In the genomic region with DNA sequence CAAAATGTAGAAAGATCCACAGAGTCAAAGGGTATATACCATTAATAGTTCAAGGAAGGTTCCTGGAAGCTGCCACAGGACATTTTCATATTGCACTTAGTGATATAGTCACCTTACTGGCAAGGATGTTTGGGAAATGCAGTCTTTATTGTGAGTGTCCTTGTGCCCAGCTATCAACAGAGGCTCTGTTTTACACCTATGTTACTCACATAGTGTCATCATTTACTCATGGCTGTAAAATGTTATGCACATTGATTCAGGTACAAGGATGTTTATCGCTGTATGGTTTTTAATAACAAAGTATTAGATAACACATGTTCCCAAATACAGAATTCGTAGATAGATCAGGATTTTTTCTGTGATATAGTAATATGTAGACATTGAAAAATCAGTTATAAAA, we compare ENCODE assay signal across 25 cellular contexts. TPM values are rescaled to one million over a fixed set of nuclear protein-coding genes. Genes with fewer than 3 reads are reported as not detected.
DNase-seq lines count a peak whose midpoint lies in the region; ATAC-seq, FAIRE-seq and TF ChIP-seq lines count a peak whose summit lies in the region.
"Had no signal": no experiment of that assay in that cellular context is flagged by ENCODE, and none has a peak within 500 bp of the region (broad histone marks: within the 10 kb centered on the region; RNA-seq: fewer than 3 reads in every experiment).

No MANE protein-coding gene starts in this region.

- no peaks in the 10 kb centered on the region for H3F3A ChIP-seq in PC-3 (ENCODE audit: low read length, unreplicated experiment)
- H3F3A ChIP-seq in GM23338 (replicated peaks; ENCODE audit: low read depth) = no peaks in the 10 kb centered on the region

- H3K36me3 ChIP-seq in PC-3 (ENCODE audit: low read depth, low read length) (no peaks in the 10 kb centered on the region), bronchial epithelial cell (ENCODE audit: control insufficient read depth, insufficient read depth, low read length) (no peaks in the 10 kb centered on the region), keratinocyte (ENCODE audit: control insufficient read depth in 2 of 2, extremely low read depth in 1 of 2, insufficient read depth in 2 of 2, low read length in 2 of 2) (no peaks in the 10 kb centered on the region), small intestine (ENCODE audit: control insufficient read depth in 2 of 2, insufficient read depth in 2 of 2, low read length in 2 of 2) (no peaks in the 10 kb centered on the region), GM23338 (ENCODE audit: insufficient read depth) (no peaks in the 10 kb centered on the region), endodermal cell (ENCODE audit: control insufficient read depth, insufficient read depth, low read length) (no peaks in the 10 kb centered on the region)
- H3K36me3 ChIP-seq: BE2C; BLaER1 treated with 17β-estradiol and CSF1 and Interleukin-3, amounts not matched to agents 10 nM and 100 nM had no signal

- no peak overlapping the region for H3K9ac ChIP-seq in PC-3 (ENCODE audit: low read length)
- no peak overlapping the region for H3K9ac ChIP-seq in keratinocyte (ENCODE audit: control insufficient read depth, extremely low read depth, insufficient read depth, low read length)
- no peak overlapping the region for H3K9ac ChIP-seq in endodermal cell (ENCODE audit: extremely low read depth, low read length, poor library complexity, severe bottlenecking)
- H3K9ac ChIP-seq: BLaER1 treated with 17β-estradiol and CSF1 and Interleukin-3, amounts not matched to agents 10 nM and 100 nM had no signal

- H3K4me1 Mint-ChIP-seq in GM23338 = no peaks in the 10 kb centered on the region
- H3K4me1 Mint-ChIP-seq in endodermal cell = peaks cover 4% of the 10 kb centered on the region
- H3K4me1 Mint-ChIP-seq: CD14-positive monocyte; CD8-positive, alpha-beta memory T cell had no signal

- POLR2A ChIA-PET in PC-3 (lab: Charles Lee; ENCODE audit: unreplicated experiment) = no interaction called here

- H3K4me3 Mint-ChIP-seq in GM23338 = no peak overlapping the region
- H3K4me3 Mint-ChIP-seq in endodermal cell = no peak overlapping the region
- H3K4me3 Mint-ChIP-seq: CD14-positive monocyte; CD4-positive, alpha-beta T cell; CD8-positive, alpha-beta memory T cell had no signal

- H3K27ac Mint-ChIP-seq in GM23338 (no peak overlapping the region), endodermal cell (no peak overlapping the region)
- H3K27ac Mint-ChIP-seq: CD14-positive monocyte; CD4-positive, alpha-beta T cell; CD8-positive, alpha-beta memory T cell had no signal

- ATAC-seq in PC-3 = peak; percentile 72
- no peak for ATAC-seq in HG03432 (IDR thresholded peaks at IDR 0.05; ENCODE audit: unreplicated experiment)
- no peak for ATAC-seq in GM23338
- ATAC-seq: A549, GM12878 had no signal

- H2AFZ ChIP-seq in PC-3 (ENCODE audit: low read length) = no peak overlapping the region
- H2AFZ ChIP-seq in keratinocyte (ENCODE audit: control insufficient read depth, low read length) = no peak overlapping the region
- H2AFZ ChIP-seq in GM23338 = no peak overlapping the region

- H4K20me1 ChIP-seq in PC-3 (ENCODE audit: low read length) (no peaks in the 10 kb centered on the region), keratinocyte (ENCODE audit: control insufficient read depth, extremely low read depth, insufficient read depth, low read length) (no peaks in the 10 kb centered on the region), GM23338 (replicated peaks; ENCODE audit: insufficient read depth) (no peaks in the 10 kb centered on the region)
- H4K20me1 ChIP-seq: BLaER1 treated with 17β-estradiol and CSF1 and Interleukin-3, amounts not matched to agents 10 nM and 100 nM had no signal

- H3K36me3 Mint-ChIP-seq in GM23338 (ENCODE audit: low read depth) (0 out of 3 replicates have a peak, but pooled peaks cover 7% of the 10 kb centered on the region), endodermal cell (ENCODE audit: low read depth) (no peaks in the 10 kb centered on the region)
- H3K36me3 Mint-ChIP-seq: CD14-positive monocyte; CD8-positive, alpha-beta memory T cell had no signal

- no peaks in the 10 kb centered on the region for H3K9me3 ChIP-seq in PC-3 (ENCODE audit: low read length)
- H3K9me3 ChIP-seq in keratinocyte (ENCODE audit: control insufficient read depth, low read depth, low read length) = no peaks in the 10 kb centered on the region
- H3K9me3 ChIP-seq in small intestine (ENCODE audit: control insufficient read depth, low read depth) = no peaks in the 10 kb centered on the region
- H3K9me3 ChIP-seq in endodermal cell (ENCODE audit: control insufficient read depth, low read length) = peaks cover 14% of the 10 kb centered on the region
- H3K9me3 ChIP-seq: A549, BE2C had no signal

- H3K4me3 ChIP-seq in PC-3 (ENCODE audit: low read length) (no peak overlapping the region), bronchial epithelial cell (ENCODE audit: low read depth, low read length) (no peak overlapping the region), keratinocyte (ENCODE audit: control insufficient read depth in 2 of 3, extremely low read depth in 1 of 3, insufficient read depth in 2 of 3, low read depth in 1 of 3, low read length in 3 of 3) (no peak overlapping the region), small intestine (ENCODE audit: low read depth in 1 of 2, low read length in 2 of 2) (no peak overlapping the region), GM23338 (no peak overlapping the region), endodermal cell (ENCODE audit: low read length) (no peak overlapping the region)
- H3K4me3 ChIP-seq: A549; BLaER1 treated with 17β-estradiol and CSF1 and Interleukin-3, amounts not matched to agents 10 nM and 100 nM; GM12878 had no signal

- H3K4me1 ChIP-seq in PC-3 (ENCODE audit: insufficient read depth, low read length) (peaks cover 28% of the 10 kb centered on the region), keratinocyte (ENCODE audit: control insufficient read depth, extremely low read depth, insufficient read depth, low read length) (peaks cover 14% of the 10 kb centered on the region), small intestine (ENCODE audit: control insufficient read depth in 2 of 2, insufficient read depth in 1 of 2, low read depth in 1 of 2, low read length in 1 of 2) (peaks cover 0 to 3% of the 10 kb centered on the region in 2 donors), GM23338 (ENCODE audit: insufficient read depth) (no peaks in the 10 kb centered on the region), endodermal cell (ENCODE audit: control insufficient read depth, insufficient read depth, low read length) (no peaks in the 10 kb centered on the region)
- H3K4me1 ChIP-seq: A549; BE2C; BLaER1 treated with 17β-estradiol and CSF1 and Interleukin-3, amounts not matched to agents 10 nM and 100 nM had no signal

- H3K9me2 ChIP-seq in PC-3 (replicated peaks; ENCODE audit: low read length) (no peaks in the 10 kb centered on the region), GM23338 (ENCODE audit: insufficient read depth) (no peaks in the 10 kb centered on the region)

- BruUV-seq in PC-3 (replicated peaks; lab: Mats Ljungman, UMichigan) = no TSS peak

- H3K9me1 ChIP-seq in keratinocyte (ENCODE audit: control insufficient read depth, extremely low read depth, insufficient read depth, low read length) = no peaks in the 10 kb centered on the region

- H3K27me3 Mint-ChIP-seq in GM23338 (ENCODE audit: insufficient read depth, low read depth, poor library complexity) = no peaks in the 10 kb centered on the region
- no peaks in the 10 kb centered on the region for H3K27me3 Mint-ChIP-seq in endodermal cell (ENCODE audit: insufficient read depth)
- H3K27me3 Mint-ChIP-seq: CD4-positive, alpha-beta T cell had no signal

- intact Hi-C loops in PC-3 (cut with micrococcal nuclease) = loop anchor here (2.0 kb wide), 1 partner anchor 247 kb away; no protein-coding TSS in a partner anchor

- H3K27me3 ChIP-seq in PC-3 (ENCODE audit: low read length) (no peaks in the 10 kb centered on the region), bronchial epithelial cell (ENCODE audit: control insufficient read depth, insufficient read depth, low read length) (no peaks in the 10 kb centered on the region), keratinocyte (ENCODE audit: control insufficient read depth, extremely low read depth, insufficient read depth, low read length) (no peaks in the 10 kb centered on the region), small intestine (ENCODE audit: control insufficient read depth in 2 of 2, insufficient read depth in 2 of 2, low read length in 2 of 2) (no peaks in the 10 kb centered on the region), GM23338 (ENCODE audit: insufficient read depth) (no peaks in the 10 kb centered on the region), endodermal cell (ENCODE audit: control insufficient read depth, insufficient read depth, low read length, poor library complexity, severe bottlenecking) (no peaks in the 10 kb centered on the region)
- H3K27me3 ChIP-seq: BE2C; BLaER1 treated with 17β-estradiol and CSF1 and Interleukin-3, amounts not matched to agents 10 nM and 100 nM had no signal

- no peak for FAIRE-seq in bronchial epithelial cell (lab: Jason Lieb, UNC)
- peak; percentile 69 for FAIRE-seq in keratinocyte (lab: Jason Lieb, UNC)
- peak; percentile 15 for FAIRE-seq in small intestine (lab: Jason Lieb, UNC)
- FAIRE-seq: A549, D721Med, GM12878, H54 had no signal

- dilution Hi-C loops in keratinocyte (cut with MboI; ENCODE audit: extremely low pct_ligation_motif_present, low sequenced_read_pairs) = no loop called here

- H3K4me2 ChIP-seq in PC-3 (ENCODE audit: low read length) = no peak overlapping the region
- H3K4me2 ChIP-seq in keratinocyte (ENCODE audit: control insufficient read depth, extremely low read depth, insufficient read depth, low read depth, low read length) = no peak overlapping the region
- H3K4me2 ChIP-seq in GM23338 = no peak overlapping the region
- H3K4me2 ChIP-seq: A549; BLaER1 treated with 17β-estradiol and CSF1 and Interleukin-3, amounts not matched to agents 10 nM and 100 nM had no signal

- H3K79me2 ChIP-seq in PC-3 (ENCODE audit: low read length) = no peaks in the 10 kb centered on the region
- no peaks in the 10 kb centered on the region for H3K79me2 ChIP-seq in keratinocyte (ENCODE audit: control insufficient read depth, insufficient read depth, low read length)
- no peaks in the 10 kb centered on the region for H3K79me2 ChIP-seq in GM23338 (replicated peaks; ENCODE audit: insufficient read depth)

- H3K27ac ChIP-seq in PC-3 (ENCODE audit: low read length) (peak overlapping the region; percentile 53), keratinocyte (ENCODE audit: control insufficient read depth, insufficient read depth, low read length) (no peak overlapping the region), small intestine (ENCODE audit: low read depth in 1 of 2, low read length in 1 of 2) (no peak overlapping the region), GM23338 (ENCODE audit: low read depth) (no peak overlapping the region), endodermal cell (ENCODE audit: low read depth, low read length) (no peak overlapping the region)
- H3K27ac ChIP-seq: A549; BLaER1 treated with 17β-estradiol and CSF1 and Interleukin-3, amounts not matched to agents 10 nM and 100 nM had no signal

- H3K9me3 Mint-ChIP-seq in GM23338 (peaks cover 17% of the 10 kb centered on the region), endodermal cell (peaks cover 15% of the 10 kb centered on the region)
- H3K9me3 Mint-ChIP-seq: CD4-positive, alpha-beta T cell had no signal

- CTCF ChIA-PET in PC-3 (lab: Charles Lee) = no interaction called here

- DNase-seq in PC-3 (peak; percentile 81), bronchial epithelial cell (ENCODE audit: low read depth) (peak; percentile 61), keratinocyte (ENCODE audit: low read depth, low spot score) (no peak), small intestine (peak; percentile 57), GM23338 (ENCODE audit: low spot score) (no peak), endodermal cell (no peak)
- DNase-seq: 8988T; ACHN; AML-193; BE2C; CD4-positive, alpha-beta T cell; CD8-positive, alpha-beta memory T cell; DMS 273 treated with DMSO at 0.1 percent for 48 hours; DMS79; EL; GDM1; GOT3; HCEC 1CT had no signal

- 21 to 63% (median 33%) methylated on average over 2 of the region's 2 CpGs for WGBS in small intestine, 3 donors
- no CpG with 5 or more reads among the region's 2 CpGs for WGBS in endodermal cell (ENCODE audit: insufficient coverage in 1 of 2, insufficient read length in 1 of 2), 2 experiments

- TF ChIP-seq CTCF in PC-3 (conservative IDR thresholded peaks at IDR 0.05; ENCODE audit: low read depth, low read length) (no peak), bronchial epithelial cell (IDR thresholded peaks at IDR 0.05; ENCODE audit: insufficient read depth, low read length, severe bottlenecking) (no peak), keratinocyte (optimal IDR thresholded peaks at IDR 0.05 in 1 of 3, IDR thresholded peaks at IDR 0.05 in 1 of 3, conservative IDR thresholded peaks at IDR 0.05 in 1 of 3; ENCODE audit: extremely low read depth in 1 of 3, insufficient read depth in 2 of 3, low read length in 3 of 3) (no peak), GM23338 (conservative IDR thresholded peaks at IDR 0.05; ENCODE audit: low read depth in 2 of 2) (no peak), endodermal cell (conservative IDR thresholded peaks at IDR 0.05) (no peak)

RNA-seq across cellular contexts. Expression of a gene that starts 50.9 kb away (rescaled TPM):
- total RNA-seq in PC-3 (2014; rRNA removed) = 0.15 TPM in 1 of 2 replicates, not detected in the other
- 2.6 and 3.9 TPM in 2 replicates for total RNA-seq in bronchial epithelial cell
- polyA plus RNA-seq in keratinocyte = 1.6 to 3.4 TPM (median 2.1 TPM) in 3 replicates
- 0.97 TPM for polyA plus RNA-seq in keratinocyte (2011; ENCODE audit: low read depth)
- 2.1 and 4.2 TPM in 2 replicates for polyA plus RNA-seq in keratinocyte (2011; cell fraction: cytosol; rRNA removed)
- 2.5 and 2.8 TPM in 2 replicates for polyA plus RNA-seq in keratinocyte (2011; cell fraction: nucleus; rRNA removed)
- polyA plus RNA-seq in keratinocyte (2012; ENCODE audit: low replicate concordance) = 1.0 and 1.1 TPM in 2 replicates
- polyA minus RNA-seq in keratinocyte = 0.56 to 3.1 TPM (median 1.6 TPM) in 3 replicates
- polyA minus RNA-seq in keratinocyte (2011; cell fraction: cytosol; rRNA and poly(A)+ RNA removed) = 2.1 TPM
- polyA minus RNA-seq in keratinocyte (2011; cell fraction: nucleus; rRNA and poly(A)+ RNA removed) = 2.1 and 4.8 TPM in 2 replicates
- under 1 TPM in 1 of 3 donors, not detected in 2; 0.43 TPM for polyA plus RNA-seq in small intestine
- not detected in 2 replicates for total RNA-seq in GM23338 (2014; rRNA removed; shearing (Covaris generic))
- not detected in 2 replicates for polyA plus RNA-seq in GM23338 (2016; fragmentation: Nextera tagmentation; extraction: Ambion mirVana)
- total RNA-seq in endodermal cell = under 1 TPM in 1 of 2 donors, not detected in 1; 0.18 TPM
- polyA plus RNA-seq in endodermal cell (2013, experiment 1 of 2) = 0.07 TPM
- polyA plus RNA-seq in endodermal cell (2013, experiment 2 of 2) = 0.08 TPM
- total RNA-seq: CD4-positive, alpha-beta T cell; CD8-positive, alpha-beta memory T cell; GM12878 had no signal
- polyA plus RNA-seq: CD14-positive monocyte; CD8-positive, alpha-beta memory T cell; GM12878 had no signal

Comparison
In these comparisons a context has a peak if more than half of its experiments do, and no peak if none do; other contexts are left out.
1. DNase-seq: peak in PC-3 (single experiment), bronchial epithelial cell (single experiment) and small intestine (single experiment); none in keratinocyte (single experiment), GM23338 (single experiment) and endodermal cell (single experiment).